ENCODE assay signal across 13 cellular contexts in genomic region chr15:77753238-77753873, GRCh38.
DNase-seq lines count a peak whose midpoint lies in the region; ATAC-seq and TF ChIP-seq lines count a peak whose summit lies in the region.
"Had no signal": no experiment of that assay in that cellular context is flagged by ENCODE, and none has a peak within 500 bp of the region (broad histone marks: within the 10 kb centered on the region; RNA-seq: fewer than 3 reads in every experiment).

No MANE protein-coding gene starts in this region.

- TF ChIP-seq CTCF in cardiac muscle cell (IDR thresholded peaks at IDR 0.05; ENCODE audit: low read depth, low read length), result no peak
- no peak for TF ChIP-seq CTCF in fibroblast of pulmonary artery (IDR thresholded peaks at IDR 0.05; ENCODE audit: low read length, missing control alignments)

- no peaks in the 10 kb centered on the region for H3K4me1 ChIP-seq in cardiac muscle cell (ENCODE audit: low read depth)
- H3K4me1 ChIP-seq: thyroid gland had no signal

- no peaks in the 10 kb centered on the region for H3K9me3 ChIP-seq in cardiac muscle cell (ENCODE audit: low read depth)
- H3K9me3 ChIP-seq: thyroid gland had no signal

- DNase-seq in cardiac muscle cell (ENCODE audit: low read depth in 1 of 2, low spot score in 1 of 2), result peak; percentile 56 to 84
- no peak for DNase-seq in Right ventricle myocardium superior
- DNase-seq in RKO (ENCODE audit: low spot score), result peak; percentile 33
- peak; percentile 35 for DNase-seq in fibroblast of pulmonary artery (ENCODE audit: low read depth)
- DNase-seq in smooth muscle cell of the brain vasculature (ENCODE audit: low read depth, low spot score), result peak; percentile 4
- no peak for DNase-seq in middle frontal gyrus (ENCODE audit: extremely low spot score, low spot score)
- DNase-seq: CD4-positive, CD25-positive, alpha-beta regulatory T cell; kidney; NCI-H446; stimulated activated CD4-positive, alpha-beta T cell treated with anti-CD3 and anti-CD28 coated beads, Interleukin-15, amount 100 ng/mL, for 24 hours had no signal

- H3K4me3 ChIP-seq in cardiac muscle cell, result no peak overlapping the region
- no peak overlapping the region for H3K4me3 ChIP-seq in fibroblast of pulmonary artery (replicated peaks; ENCODE audit: low read depth, low read length)
- H3K4me3 ChIP-seq: thyroid gland had no signal

- intact Hi-C loops in Right ventricle myocardium superior (cut with DNase I), result no loop called here

- no peaks in the 10 kb centered on the region for H3K27me3 ChIP-seq in cardiac muscle cell
- H3K27me3 ChIP-seq: thyroid gland had no signal

- ATAC-seq in Right ventricle myocardium superior (ENCODE audit: poor library complexity) (no peak), HG02870 (IDR thresholded peaks at IDR 0.05; ENCODE audit: unreplicated experiment) (no peak), GM18517 (IDR thresholded peaks at IDR 0.05; ENCODE audit: unreplicated experiment) (no peak)

- no peak overlapping the region for H3K27ac ChIP-seq in cardiac muscle cell
- H3K27ac ChIP-seq: thyroid gland had no signal

- no peaks in the 10 kb centered on the region for H3K36me3 ChIP-seq in cardiac muscle cell
- H3K36me3 ChIP-seq: thyroid gland had no signal

Comparison
In these comparisons a context has a peak if more than half of its experiments do, and no peak if none do; other contexts are left out.
1. DNase-seq: peak in cardiac muscle cell (2 of 2), RKO (single experiment), fibroblast of pulmonary artery (single experiment) and smooth muscle cell of the brain vasculature (single experiment); none in Right ventricle myocardium superior (single experiment) and middle frontal gyrus (single experiment).